ENCODE assay signal across 2 cellular contexts in genomic region chr3:8460815-8461482, GRCh38.
TF ChIP-seq lines count a peak whose summit lies in the region.

No MANE protein-coding gene starts in this region.

TF ChIP-seq in liver, 16 proteins besides CTCF, POLR2A, EP300 and RAD21:
- TF ChIP-seq ZBTB33 (IDR thresholded peaks at IDR 0.05) (no peak), TAF1 (conservative IDR thresholded peaks at IDR 0.05) (no peak), FOXA2 (IDR thresholded peaks at IDR 0.05) (peak; percentile 13), YY1 (IDR thresholded peaks at IDR 0.05) (peak; percentile 46), HNF4G (IDR thresholded peaks at IDR 0.05) (no peak), ATF3 (IDR thresholded peaks at IDR 0.05) (no peak), JUND (IDR thresholded peaks at IDR 0.05) (peak in 1 of 2 donors; percentile 32), EGR1 (IDR thresholded peaks at IDR 0.05; ENCODE audit: low read depth in 2 of 2) (peak in 1 of 2 donors; percentile 34), RXRA (IDR thresholded peaks at IDR 0.05) (peak; percentile 50 to 87), FOXA1 (IDR thresholded peaks at IDR 0.05) (no peak), MAX (IDR thresholded peaks at IDR 0.05) (peak; percentile 23), HNF4A (conservative IDR thresholded peaks at IDR 0.05) (peak; percentile 13 to 43)

TF ChIP-seq in HepG2, 621 proteins besides CTCF, POLR2A, EP300 and RAD21:
- TF ChIP-seq TERF1 (CRISPR knock-in tag; IDR thresholded peaks at IDR 0.05) (no peak), U2AF1 (optimal IDR thresholded peaks at IDR 0.05; ENCODE audit: low read depth, low read length) (no peak)
